ENCODE assay signal across 18 cellular contexts in the genomic region with DNA sequence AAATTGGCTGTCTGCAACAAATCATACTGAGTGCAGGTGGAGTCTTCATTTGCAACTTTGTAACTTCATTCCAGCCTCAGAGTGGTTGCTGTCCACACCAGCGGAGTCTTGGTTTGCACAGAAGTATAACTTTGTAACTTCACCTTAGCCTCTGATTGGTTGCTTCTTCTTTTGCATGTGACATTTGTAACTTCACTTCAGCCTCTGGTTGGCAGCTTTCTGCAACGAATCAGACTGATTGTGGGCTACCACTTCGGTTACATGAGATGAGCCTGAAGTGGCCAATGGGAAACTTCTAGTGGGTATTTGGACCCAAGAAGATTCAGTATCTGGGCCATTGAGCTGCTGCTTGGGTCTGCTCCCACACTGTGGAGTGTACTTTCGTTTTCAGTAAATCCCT. TPM values are rescaled to one million over a fixed set of nuclear protein-coding genes. Genes with fewer than 3 reads are reported as not detected.
DNase-seq lines count a peak whose midpoint lies in the region; TF ChIP-seq lines count a peak whose summit lies in the region.
"Had no signal": no experiment of that assay in that cellular context is flagged by ENCODE, and none has a peak within 500 bp of the region (broad histone marks: within the 10 kb centered on the region; RNA-seq: fewer than 3 reads in every experiment).

No MANE protein-coding gene starts in this region.

- H2AFZ ChIP-seq in ACC112 (ENCODE audit: low read length, unreplicated experiment): no peak overlapping the region

- H3K36me3 ChIP-seq in ACC112 (ENCODE audit: insufficient read depth, low read length) (no peaks in the 10 kb centered on the region), endocrine pancreas (ENCODE audit: control insufficient read depth, insufficient read depth, low read length) (no peaks in the 10 kb centered on the region)
- no peaks in the 10 kb centered on the region for H3K36me3 ChIP-seq in effector memory CD4-positive, alpha-beta T cell (ENCODE audit: control insufficient read depth, insufficient read depth, low read length)
- H3K36me3 ChIP-seq: upper lobe of left lung had no signal

- peak overlapping the region; percentile 68 for H3K4me3 ChIP-seq in ACC112 (ENCODE audit: low read depth, low read length)
- peak overlapping the region; percentile 6 for H3K4me3 ChIP-seq in endocrine pancreas (ENCODE audit: control insufficient read depth, insufficient read depth, low read length)
- H3K4me3 ChIP-seq in retinal pigment epithelial cell (ENCODE audit: low read length): peak overlapping the region; percentile 23
- no peak overlapping the region for H3K4me3 ChIP-seq in effector memory CD4-positive, alpha-beta T cell (ENCODE audit: insufficient read depth, low read depth, low read length, poor library complexity, severe bottlenecking)
- H3K4me3 ChIP-seq: upper lobe of left lung had no signal

- DNase-seq in M059J (ENCODE audit: low read depth): peak; percentile 89
- no peak for DNase-seq in retinal pigment epithelial cell (ENCODE audit: low read depth)
- no peak for DNase-seq in effector memory CD4-positive, alpha-beta T cell
- DNase-seq in NCI-H2029 treated with DMSO at 0.1 percent for 48 hours (lab: John Stamatoyannopoulos, UW): no peak
- DNase-seq in NCI-H82 treated with DMSO at 0.1 percent for 48 hours (lab: John Stamatoyannopoulos, UW; ENCODE audit: unreplicated experiment): no peak
- no peak for DNase-seq in AG08396 (ENCODE audit: low spot score)
- DNase-seq: activated CD4-positive, alpha-beta T cell treated with anti-CD3 and anti-CD28 coated beads for 1 hour; activated CD8-positive, alpha-beta memory T cell treated with anti-CD3 and anti-CD28 coated beads, Interleukin-2, amount 10 ng/mL, durations not matched to agents 7 days and 5 days; activated effector memory CD4-positive, alpha-beta T cell treated with anti-CD3 and anti-CD28 coated beads, Interleukin-2, amount 50 U/mL, for 16 hours; amniotic stem cell; CD8-positive, alpha-beta memory T cell; immature natural killer cell; naive thymus-derived CD4-positive, alpha-beta T cell; NCI-H1694; NCI-H345; upper lobe of left lung had no signal

- peaks cover 96% of the 10 kb centered on the region for H3K79me2 ChIP-seq in ACC112 (ENCODE audit: control insufficient read depth, insufficient read depth, low read length, unreplicated experiment)

- H3K4me1 ChIP-seq in ACC112 (ENCODE audit: control insufficient read depth, insufficient read depth, low read length, unreplicated experiment) (peaks cover 42% of the 10 kb centered on the region), endocrine pancreas (ENCODE audit: control insufficient read depth, insufficient read depth, low read length) (no peaks in the 10 kb centered on the region)
- no peaks in the 10 kb centered on the region for H3K4me1 ChIP-seq in effector memory CD4-positive, alpha-beta T cell (ENCODE audit: control insufficient read depth, insufficient read depth, low read length, poor library complexity, severe bottlenecking)

- no peaks in the 10 kb centered on the region for H3K27me3 ChIP-seq in ACC112 (ENCODE audit: insufficient read depth, low read length)
- H3K27me3 ChIP-seq in endocrine pancreas (ENCODE audit: control insufficient read depth, insufficient read depth, low read length): no peaks in the 10 kb centered on the region
- H3K27me3 ChIP-seq in effector memory CD4-positive, alpha-beta T cell (replicated peaks; ENCODE audit: control insufficient read depth, insufficient read depth, low read length, poor library complexity, severe bottlenecking): no peaks in the 10 kb centered on the region
- H3K27me3 ChIP-seq: upper lobe of left lung had no signal

- no peak overlapping the region for H3K9ac ChIP-seq in endocrine pancreas (ENCODE audit: control insufficient read depth, insufficient read depth, low read length)

- no peak for TF ChIP-seq CTCF in retinal pigment epithelial cell (conservative IDR thresholded peaks at IDR 0.05; ENCODE audit: low read depth, low read length)

- H3K27ac ChIP-seq in ACC112 (ENCODE audit: low read depth, low read length): peak overlapping the region; percentile 39; the same call in 1 of the 2 replicates
- no peak overlapping the region for H3K27ac ChIP-seq in effector memory CD4-positive, alpha-beta T cell (ENCODE audit: insufficient read depth, low read length, poor library complexity, severe bottlenecking)

- H3K9me3 ChIP-seq in endocrine pancreas (ENCODE audit: control insufficient read depth, low read length): no peaks in the 10 kb centered on the region
- no peaks in the 10 kb centered on the region for H3K9me3 ChIP-seq in effector memory CD4-positive, alpha-beta T cell (ENCODE audit: control insufficient read depth, low read length)
- H3K9me3 ChIP-seq: upper lobe of left lung had no signal

RNA-seq across cellular contexts. Expression of a gene that starts 17.8 kb away (rescaled TPM):
- 35.9 and 41.2 TPM in 2 replicates for total RNA-seq in M059J (2014; rRNA removed; shearing (Covaris generic))
